21 cellular contexts compared by ENCODE assay signal in the genomic region with DNA sequence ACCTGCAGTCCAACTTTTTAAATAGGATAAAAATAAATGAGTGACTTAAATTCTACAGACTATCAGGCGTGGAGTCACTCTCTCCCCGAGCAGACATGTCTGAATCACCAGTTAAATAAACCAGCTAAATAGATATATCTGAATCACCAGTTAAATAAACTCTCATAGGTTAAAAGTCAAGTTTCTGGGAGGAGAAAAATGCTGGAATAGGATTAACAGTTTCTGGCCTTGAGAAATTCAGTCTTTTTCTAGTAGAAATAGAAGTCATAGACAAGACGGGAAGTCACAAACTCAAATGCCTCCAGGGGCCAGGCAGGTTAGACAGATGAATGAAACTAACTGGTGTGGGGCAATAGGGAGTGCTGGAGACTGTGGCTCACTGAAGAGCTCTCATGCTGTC.
DNase-seq lines count a peak whose midpoint lies in the region; ATAC-seq and TF ChIP-seq lines count a peak whose summit lies in the region.
"Had no signal": no experiment of that assay in that cellular context is flagged by ENCODE, and none has a peak within 500 bp of the region (broad histone marks: within the 10 kb centered on the region; RNA-seq: fewer than 3 reads in every experiment).

No MANE protein-coding gene starts in this region.

- ATAC-seq in mucosa of descending colon (peak; percentile 45), HG02981 (IDR thresholded peaks at IDR 0.05; ENCODE audit: unreplicated experiment) (no peak), HG03460 (IDR thresholded peaks at IDR 0.05; ENCODE audit: unreplicated experiment) (no peak)
- ATAC-seq: lower lobe of right lung, Right ventricle myocardium inferior had no signal

- no peak for TF ChIP-seq CTCF in mucosa of descending colon (IDR thresholded peaks at IDR 0.05)

- H3K36me3 ChIP-seq in mucosa of descending colon (ENCODE audit: low read depth): no peaks in the 10 kb centered on the region
- H3K36me3 ChIP-seq: lower lobe of right lung had no signal

- H3K4me3 ChIP-seq in mucosa of descending colon: no peak overlapping the region
- H3K4me3 ChIP-seq: hepatocyte, lower lobe of right lung had no signal

- intact Hi-C loops in mucosa of descending colon (cut with DNase I, micrococcal nuclease): no loop called here

- in situ Hi-C loops in ACHN (cut with HindIII; ENCODE audit: low pct_ligation_motif_present, low pct_unique_long_range_greater_than_20kb, low sequenced_read_pairs): no loop called here

- peaks cover 5% of the 10 kb centered on the region for H3K4me1 ChIP-seq in mucosa of descending colon (ENCODE audit: low read depth)
- H3K4me1 ChIP-seq: lower lobe of right lung had no signal

- DNase-seq in ACHN: peak; percentile 7
- DNase-seq in M059J (ENCODE audit: low read depth): peak; percentile 84
- peak; percentile 13 for DNase-seq in brain pericyte (ENCODE audit: low read depth, low spot score)
- DNase-seq in mucosa of descending colon: no peak
- DNase-seq in CD1c-positive myeloid dendritic cell (ENCODE audit: extremely low spot score): no peak
- DNase-seq in HCEC 1CT: no peak
- DNase-seq: 8988T; activated CD4-positive, alpha-beta T cell treated with anti-CD3 and anti-CD28 coated beads, Interleukin-2, amount 10 ng/mL, durations not matched to agents 24 days and 14 days; activated CD8-positive, alpha-beta memory T cell treated with anti-CD3 and anti-CD28 coated beads, Interleukin-2, amount 50 U/mL, for 4 hours; activated naive CD8-positive, alpha-beta T cell treated with anti-CD3 and anti-CD28 coated beads for 36 hours; DMS53; Karpas-422; lower lobe of right lung; NCI-H2107; occipital lobe; retina; substantia nigra had no signal

- H3K9me3 ChIP-seq in mucosa of descending colon: no peaks in the 10 kb centered on the region
- H3K9me3 ChIP-seq: lower lobe of right lung had no signal

Comparison
In these comparisons a context has a peak if more than half of its experiments do, and no peak if none do; other contexts are left out.
1. DNase-seq: peak in ACHN (single experiment), M059J (single experiment) and brain pericyte (single experiment); none in mucosa of descending colon (0 of 3), CD1c-positive myeloid dendritic cell (single experiment) and HCEC 1CT (single experiment).